25 cellular contexts compared by ENCODE assay signal in the genomic region with DNA sequence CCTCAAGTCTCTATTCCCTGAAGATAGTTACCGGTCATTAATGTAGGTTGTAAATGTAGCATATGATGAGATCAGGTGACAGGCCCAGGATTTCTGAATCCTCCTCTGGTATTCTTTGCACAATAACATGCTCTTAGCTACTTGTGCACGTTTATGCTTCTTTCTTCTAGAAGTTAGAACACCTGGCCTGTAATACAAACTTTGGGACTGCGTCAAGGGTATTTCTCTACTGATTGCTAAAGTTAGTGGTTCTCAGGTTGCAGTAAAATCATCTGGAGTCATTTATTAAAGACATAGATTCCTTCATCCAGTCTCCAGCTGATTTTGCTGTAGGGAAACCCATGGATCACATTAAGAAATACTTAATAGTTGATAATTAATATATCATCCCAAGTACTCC. TPM values are rescaled to one million over a fixed set of nuclear protein-coding genes. Genes with fewer than 3 reads are reported as not detected.
"Had no signal": no experiment of that assay in that cellular context is flagged by ENCODE, and none has a peak within 500 bp of the region (broad histone marks: within the 10 kb centered on the region; RNA-seq: fewer than 3 reads in every experiment).

No MANE protein-coding gene starts in this region.

- DNase-seq: stimulated activated CD4-positive, alpha-beta T cell treated with anti-CD3 and anti-CD28 coated beads, Interleukin-2, amount 100 ng/mL, for 48 hours; stimulated activated CD4-positive, alpha-beta T cell treated with anti-CD3 and anti-CD28 coated beads, Interleukin-4, amount 100 ng/mL, for 1 hour; stimulated activated CD4-positive, alpha-beta T cell treated with anti-CD3 and anti-CD28 coated beads, Interleukin-4, amount 100 ng/mL, for 24 hours; stimulated activated CD4-positive, alpha-beta T cell treated with anti-CD3 and anti-CD28 coated beads, Interleukin-4, amount 100 ng/mL, for 4 hours; stimulated activated CD8-positive, alpha-beta memory T cell treated with anti-CD3 and anti-CD28 coated beads, Interleukin-4, amount 100 ng/mL, for 48 hours; stimulated activated naive B cell treated with anti-CD40 and anti-IgM and Interleukin-4, amounts not matched to agents 10 μg/mL and 1 μg/mL and 100 μg/mL, for 72 hours; stimulated activated naive CD4-positive, alpha-beta T cell; stimulated activated naive CD4-positive, alpha-beta T cell treated with Interleukin-2 at 50 U/mL for 16 hours; stimulated activated naive CD8-positive, alpha-beta T cell treated with anti-CD3 and anti-CD28 coated beads, Interleukin-15, amount 100 ng/mL, for 72 hours; stimulated activated naive CD8-positive, alpha-beta T cell treated with anti-CD3 and anti-CD28 coated beads, Interleukin-15, Interleukin-2, amounts not matched to agents 100 U/mL and 50 U/mL, for 24 hours; stomach; substantia nigra; testis; thyroid gland; tibial artery; transverse colon; upper lobe of left lung; upper lobe of right lung; uterus had no signal

- ATAC-seq: stimulated activated effector memory CD8-positive, alpha-beta T cell treated with anti-CD3 and anti-CD28 coated beads, Interleukin-12 subunit alpha, Interleukin-12 subunit beta, amount 100 ng/mL, for 72 hours; stimulated activated memory B cell treated with anti-CD40 and anti-IgM and Interleukin-4, amounts not matched to agents 10 μg/mL and 1 μg/mL and 100 μg/mL, for 72 hours; stimulated activated naive B cell treated with anti-CD40 and anti-IgM and Interleukin-4, amounts not matched to agents 10 μg/mL and 1 μg/mL and 100 μg/mL, for 72 hours; stimulated activated naive CD8-positive, alpha-beta T cell treated with anti-CD3 and anti-CD28 coated beads, Interleukin-15, amount 100 ng/mL, for 72 hours; stimulated activated naive CD8-positive, alpha-beta T cell treated with anti-CD3 and anti-CD28 coated beads, Interleukin-15, Interleukin-2, amounts not matched to agents 100 U/mL and 50 U/mL, for 24 hours; upper lobe of right lung had no signal

- H3K9me3 ChIP-seq: suprapubic skin, testis, thoracic aorta, thyroid gland, transverse colon, upper lobe of left lung, upper lobe of right lung, uterus, vagina had no signal

- H3K4me1 ChIP-seq: stomach, suprapubic skin, testis, thyroid gland, tibial artery, tibial nerve, transverse colon, upper lobe of left lung, upper lobe of right lung, uterus, vagina had no signal

- H3K27me3 ChIP-seq: stomach, suprapubic skin, testis, thyroid gland, tibial artery, tibial nerve, transverse colon, upper lobe of left lung, upper lobe of right lung, uterus, vagina had no signal

- H3K36me3 ChIP-seq: stomach, suprapubic skin, thoracic aorta, thyroid gland, tibial nerve, transverse colon, upper lobe of left lung, upper lobe of right lung, uterus, vagina had no signal

- H3K4me3 ChIP-seq: stomach, suprapubic skin, testis, thoracic aorta, thyroid gland, tibial artery, tibial nerve, transverse colon, upper lobe of left lung, upper lobe of right lung, uterus, vagina had no signal

- H3K27ac ChIP-seq: stomach, suprapubic skin, testis, thoracic aorta, thyroid gland, tibial artery, tibial nerve, transverse colon, upper lobe of left lung, upper lobe of right lung, uterus, vagina had no signal

RNA-seq across cellular contexts. Expression of gene UNC13C, which starts 48.0 kb away (rescaled TPM):
- total RNA-seq: vagina had no signal
